In genomic region chr12:70469221-70469820, GRCh38 we compare ENCODE assay signal across 23 cellular contexts.
DNase-seq lines count a peak whose midpoint lies in the region; ATAC-seq and TF ChIP-seq lines count a peak whose summit lies in the region.
"Had no signal": no experiment of that assay in that cellular context is flagged by ENCODE, and none has a peak within 500 bp of the region (broad histone marks: within the 10 kb centered on the region; RNA-seq: fewer than 3 reads in every experiment).

No MANE protein-coding gene starts in this region.

- no peaks in the 10 kb centered on the region for H3K4me1 Mint-ChIP-seq in activated B cell treated with CpG ODN at 0.5 μM for 24 hours
- H3K4me1 Mint-ChIP-seq: activated naive CD8-positive, alpha-beta T cell treated with anti-CD3 and anti-CD28 coated beads, Interleukin-2, amount 10 ng/mL, durations not matched to agents 7 days and 5 days; CD8-positive, alpha-beta memory T cell had no signal

- no peak overlapping the region for H3K27ac ChIP-seq in WERI-Rb-1
- H3K27ac ChIP-seq: heart left ventricle, thoracic aorta had no signal

- H3K36me3 ChIP-seq in NT2/D1 (ENCODE audit: insufficient read depth, insufficient read length, low read length) (peaks cover 2% of the 10 kb centered on the region), WERI-Rb-1 (no peaks in the 10 kb centered on the region)
- H3K36me3 ChIP-seq: heart left ventricle, thoracic aorta had no signal

- H3K4me3 ChIP-seq in NT2/D1 (ENCODE audit: insufficient read length, low read depth) (peak overlapping the region; percentile 71), WERI-Rb-1 (ENCODE audit: low read depth, low read length) (no peak overlapping the region)
- H3K4me3 ChIP-seq: heart left ventricle, thoracic aorta had no signal

- H3K4me3 Mint-ChIP-seq in activated B cell treated with CpG ODN at 0.5 μM for 24 hours: peak overlapping the region; percentile 73
- H3K4me3 Mint-ChIP-seq: activated naive CD8-positive, alpha-beta T cell treated with anti-CD3 and anti-CD28 coated beads, Interleukin-2, amount 10 ng/mL, durations not matched to agents 7 days and 5 days; CD8-positive, alpha-beta memory T cell had no signal

- H3K27me3 ChIP-seq in NT2/D1 (ENCODE audit: insufficient read depth, insufficient read length): no peaks in the 10 kb centered on the region
- H3K27me3 ChIP-seq in WERI-Rb-1 (ENCODE audit: insufficient read depth, low read depth, severe bottlenecking): no peaks in the 10 kb centered on the region
- H3K27me3 ChIP-seq: heart left ventricle had no signal

- intact Hi-C loops in activated B cell treated with CpG ODN at 0.5 μM for 24 hours (cut with micrococcal nuclease): loop anchor here (2.0 kb wide), 1 partner anchor 17 kb away; no protein-coding TSS in a partner anchor

- CTCF ChIA-PET in activated B cell treated with CpG ODN at 0.5 μM for 24 hours (lab: Charles Lee): no interaction called here
- CTCF ChIA-PET in GM10248 (lab: Yijun Ruan, JAX): no interaction called here

- no peaks in the 10 kb centered on the region for H3K36me3 Mint-ChIP-seq in activated B cell treated with CpG ODN at 0.5 μM for 24 hours (ENCODE audit: low read depth)
- H3K36me3 Mint-ChIP-seq: activated naive CD8-positive, alpha-beta T cell treated with anti-CD3 and anti-CD28 coated beads, Interleukin-2, amount 10 ng/mL, durations not matched to agents 7 days and 5 days; CD8-positive, alpha-beta memory T cell had no signal

- POLR2A ChIA-PET in activated B cell treated with CpG ODN at 0.5 μM for 24 hours (lab: Charles Lee) (interaction anchor here (0.7 kb wide), 1 partner anchor 18 kb away, joined by 3 read pairs; no protein-coding TSS in a partner anchor), GM10248 (lab: Yijun Ruan, JAX) (no interaction called here)

- H3K9me3 ChIP-seq in NT2/D1 (ENCODE audit: insufficient read depth, low read length) (peaks cover 7% of the 10 kb centered on the region), WERI-Rb-1 (ENCODE audit: severe bottlenecking) (no peaks in the 10 kb centered on the region)
- H3K9me3 ChIP-seq: thoracic aorta had no signal

- TF ChIP-seq CTCF in activated B cell treated with CpG ODN at 0.5 μM for 24 hours (IDR thresholded peaks at IDR 0.05): no peak
- no peak for TF ChIP-seq CTCF in WERI-Rb-1 (IDR thresholded peaks at IDR 0.05; ENCODE audit: low read depth, low read length)
- TF ChIP-seq CTCF in GM10248 (IDR thresholded peaks at IDR 0.05; ENCODE audit: control extremely low read depth, extremely low read depth, low read depth, missing control alignments): no peak

- H3K9ac ChIP-seq in NT2/D1 (ENCODE audit: insufficient read length, low read depth): peak overlapping the region; percentile 65

- H3K9me3 Mint-ChIP-seq in activated B cell treated with CpG ODN at 0.5 μM for 24 hours: peaks cover 2% of the 10 kb centered on the region

- H3K27ac Mint-ChIP-seq in activated B cell treated with CpG ODN at 0.5 μM for 24 hours: peak overlapping the region; percentile 43
- H3K27ac Mint-ChIP-seq: activated naive CD8-positive, alpha-beta T cell treated with anti-CD3 and anti-CD28 coated beads, Interleukin-2, amount 10 ng/mL, durations not matched to agents 7 days and 5 days; CD8-positive, alpha-beta memory T cell had no signal

- peak; percentile 43 for ATAC-seq in HG02885 (IDR thresholded peaks at IDR 0.05; ENCODE audit: poor library complexity, unreplicated experiment)
- peak; percentile 40 for ATAC-seq in activated B cell treated with CpG ODN at 0.5 μM for 24 hours (ENCODE audit: low read depth)
- no peak for ATAC-seq in GM21619 (IDR thresholded peaks at IDR 0.05; ENCODE audit: unreplicated experiment)
- ATAC-seq: heart left ventricle; sciatic nerve; stimulated activated naive CD8-positive, alpha-beta T cell treated with anti-CD3 and anti-CD28 coated beads, Interleukin-15, Interleukin-2, amounts not matched to agents 100 U/mL and 50 U/mL, for 24 hours had no signal

- H3K27me3 Mint-ChIP-seq in activated B cell treated with CpG ODN at 0.5 μM for 24 hours: no peaks in the 10 kb centered on the region

- DNase-seq in NT2/D1 (ENCODE audit: low read depth, low spot score): no peak
- no peak for DNase-seq in activated B cell treated with CpG ODN at 0.5 μM for 24 hours
- DNase-seq in WERI-Rb-1: no peak
- DNase-seq in effector CD8-positive, alpha-beta T cell (lab: John Stamatoyannopoulos, UW): no peak
- DNase-seq in GM10248 (ENCODE audit: extremely low spot score): no peak
- DNase-seq: activated effector memory CD4-positive, alpha-beta T cell treated with anti-CD3 and anti-CD28 coated beads, Interleukin-2, amount 50 U/mL, for 16 hours; activated naive CD8-positive, alpha-beta T cell treated with anti-CD3 and anti-CD28 coated beads, Interleukin-2, amount 10 ng/mL, durations not matched to agents 7 days and 5 days; CD8-positive, alpha-beta memory T cell; DMS153; GF-D8; heart left ventricle; KBM-7; NCI-H1694; NCI-H2171 treated with DMSO at 0.1 percent for 48 hours; NCI-H524; SIG-M5; stimulated activated CD4-positive, alpha-beta T cell treated with anti-CD3 and anti-CD28 coated beads, Interleukin-4, amount 100 ng/mL, for 4 hours; stimulated activated naive CD8-positive, alpha-beta T cell treated with anti-CD3 and anti-CD28 coated beads, Interleukin-15, Interleukin-2, amounts not matched to agents 100 U/mL and 50 U/mL, for 24 hours; T-helper 1 cell had no signal

- no peaks in the 10 kb centered on the region for H3K4me1 ChIP-seq in NT2/D1 (ENCODE audit: insufficient read depth, insufficient read length)
